In the genomic region with DNA sequence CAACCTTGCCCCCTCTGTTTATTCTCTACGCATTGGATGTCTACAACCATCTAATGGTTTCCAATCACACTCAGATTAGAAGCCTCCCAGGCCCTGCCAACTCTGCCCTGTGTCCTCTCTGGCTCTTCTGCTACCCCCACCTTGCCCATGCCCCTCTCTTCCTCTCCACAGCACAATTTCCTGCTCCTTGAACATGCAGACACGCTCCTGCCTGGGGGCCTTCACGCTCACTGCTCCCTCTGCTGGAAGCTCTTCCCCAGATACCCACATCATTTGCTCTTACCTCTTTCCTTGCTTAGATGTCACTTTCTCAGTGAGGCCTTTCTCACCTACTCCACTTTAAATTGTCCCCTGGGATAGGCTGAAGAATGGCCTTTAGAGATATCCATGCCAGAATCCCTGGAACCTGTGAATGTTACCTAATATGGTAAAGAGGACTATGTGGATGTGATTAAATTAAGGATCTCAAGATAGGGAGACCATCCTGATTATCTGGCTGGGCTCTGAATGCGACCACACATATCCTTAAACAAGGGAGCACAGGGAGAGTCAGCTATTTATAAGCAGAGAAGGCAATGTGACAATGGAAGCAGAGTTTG, we compare ENCODE assay signal across 9 cellular contexts. TPM values are rescaled to one million over a fixed set of nuclear protein-coding genes. Genes with fewer than 3 reads are reported as not detected.
A peak's percentile ranks its signal among the peaks of the same experiment; 100 is the strongest.
DNase-seq lines count a peak whose midpoint lies in the region; ATAC-seq, FAIRE-seq and TF ChIP-seq lines count a peak whose summit lies in the region.
"Had no signal": no experiment of that assay in that cellular context is flagged by ENCODE, and none has a peak within 500 bp of the region (broad histone marks: within the 10 kb centered on the region; RNA-seq: fewer than 3 reads in every experiment).

No MANE protein-coding gene starts in this region.

- peaks cover 7% of the 10 kb centered on the region for H3K27me3 Mint-ChIP-seq in Caco-2 (ENCODE audit: insufficient read depth, unreplicated experiment)
- peaks cover 2 to 11% of the 10 kb centered on the region in 2 donors for H3K27me3 Mint-ChIP-seq in natural killer cell treated with Interleukin-12 subunit alpha and Interleukin-12 subunit beta and Interleukin-15 and Interleukin-18, amount 100 ng/mL, for 72 hours

- H3K4me1 Mint-ChIP-seq in Caco-2 (ENCODE audit: low read depth, unreplicated experiment), result no peaks in the 10 kb centered on the region
- no peaks in the 10 kb centered on the region for H3K4me1 Mint-ChIP-seq in natural killer cell treated with Interleukin-12 subunit alpha and Interleukin-12 subunit beta and Interleukin-15 and Interleukin-18, amount 100 ng/mL, for 72 hours (ENCODE audit: low read depth in 2 of 2)

- CTCF ChIA-PET in Caco-2 (lab: Charles Lee), result interaction anchor here (1.0 to 1.2 kb wide), 2 partner anchors 10 to 40 kb away, joined by 3 to 6 read pairs; no protein-coding TSS in a partner anchor

- no peak overlapping the region for H3K4me3 Mint-ChIP-seq in Caco-2 (ENCODE audit: unreplicated experiment)
- H3K4me3 Mint-ChIP-seq in natural killer cell treated with Interleukin-12 subunit alpha and Interleukin-12 subunit beta and Interleukin-15 and Interleukin-18, amount 100 ng/mL, for 72 hours, result no peak overlapping the region

- peak; percentile 49 for FAIRE-seq in GM19239 (lab: Jason Lieb, UNC)
- FAIRE-seq: islet of Langerhans had no signal

- H3K27me3 ChIP-seq in Caco-2 (replicated peaks; ENCODE audit: control insufficient read depth, insufficient read depth, low read length) (no peaks in the 10 kb centered on the region), stomach (no peaks in the 10 kb centered on the region), tibial artery (no peaks in the 10 kb centered on the region)

- POLR2A ChIA-PET in Caco-2 (lab: Charles Lee), result no interaction called here

- H3K27ac ChIP-seq in stomach (no peak overlapping the region), tibial artery (no peak overlapping the region)

- no peak for TF ChIP-seq EP300 in stomach (IDR thresholded peaks at IDR 0.05)

- TF ChIP-seq CTCF in Caco-2 (IDR thresholded peaks at IDR 0.05; ENCODE audit: insufficient read depth in 1 of 2, low read depth in 1 of 2, low read length in 1 of 2, severe bottlenecking in 1 of 2, unreplicated experiment in 1 of 2) (peak; percentile 70 to 72), fibroblast of villous mesenchyme (IDR thresholded peaks at IDR 0.05; ENCODE audit: insufficient read depth, low read depth, low read length) (peak; percentile 65), stomach (IDR thresholded peaks at IDR 0.05) (peak in 4 of 7 experiments; percentile 22 to 34 (median 28)), tibial artery (IDR thresholded peaks at IDR 0.05) (no peak)

- H3K36me3 ChIP-seq in Caco-2 (ENCODE audit: control insufficient read depth, insufficient read depth, low read length) (no peaks in the 10 kb centered on the region), stomach (peaks cover 0 to 8% (median 0%) of the 10 kb centered on the region in 4 donors), tibial artery (no peaks in the 10 kb centered on the region)

- intact Hi-C loops in Caco-2 (cut with micrococcal nuclease; ENCODE audit: unreplicated experiment), result loop anchor here (1.0 to 2.0 kb wide), 2 partner anchors 41 to 332 kb away; no protein-coding TSS in a partner anchor
- intact Hi-C loops in stomach (cut with DNase I; ENCODE audit: low total_unique reads), result no loop called here
- intact Hi-C loops in tibial artery (cut with DNase I; ENCODE audit: low total_unique reads), result no loop called here

- no peaks in the 10 kb centered on the region for H3K9me3 ChIP-seq in Caco-2
- H3K9me3 ChIP-seq in stomach, result no peaks in the 10 kb centered on the region
- no peaks in the 10 kb centered on the region for H3K9me3 ChIP-seq in tibial artery

- no TSS peak for BruUV-seq in Caco-2 (replicated peaks; lab: Mats Ljungman, UMichigan)

- ATAC-seq in HG03571 (IDR thresholded peaks at IDR 0.05; ENCODE audit: unreplicated experiment), result no peak
- ATAC-seq in natural killer cell treated with Interleukin-12 subunit alpha and Interleukin-12 subunit beta and Interleukin-15 and Interleukin-18, amount 100 ng/mL, for 72 hours, result no peak

- H3K36me3 Mint-ChIP-seq in Caco-2 (ENCODE audit: insufficient read depth, unreplicated experiment), result no peaks in the 10 kb centered on the region
- no peaks in the 10 kb centered on the region for H3K36me3 Mint-ChIP-seq in natural killer cell treated with Interleukin-12 subunit alpha and Interleukin-12 subunit beta and Interleukin-15 and Interleukin-18, amount 100 ng/mL, for 72 hours

- DNase-seq in Caco-2 (peak in 1 of 2 experiments; percentile 38), GM19239 (ENCODE audit: insufficient read length, low spot score) (no peak), RKO (ENCODE audit: low spot score) (peak; percentile 38), fibroblast of villous mesenchyme (ENCODE audit: low read depth) (peak; percentile 52), stomach (peak; percentile 41), tibial artery (no peak)
- DNase-seq in natural killer cell treated with Interleukin-12 subunit alpha and Interleukin-12 subunit beta and Interleukin-15 and Interleukin-18, amount 100 ng/mL, for 72 hours (ENCODE audit: low spot score), result no peak

- H3K4me3 ChIP-seq in Caco-2 (ENCODE audit: low read depth, low read length), result no peak overlapping the region
- no peak overlapping the region for H3K4me3 ChIP-seq in fibroblast of villous mesenchyme (ENCODE audit: low read depth, low read length)
- no peak overlapping the region for H3K4me3 ChIP-seq in stomach
- no peak overlapping the region for H3K4me3 ChIP-seq in tibial artery

- no peaks in the 10 kb centered on the region for H3K4me1 ChIP-seq in Caco-2
- no peaks in the 10 kb centered on the region for H3K4me1 ChIP-seq in stomach
- peaks cover 0 to 10% (median under 1%) of the 10 kb centered on the region in 4 donors for H3K4me1 ChIP-seq in tibial artery

- H3K27ac Mint-ChIP-seq in Caco-2 (ENCODE audit: unreplicated experiment), result no peak overlapping the region
- H3K27ac Mint-ChIP-seq in natural killer cell treated with Interleukin-12 subunit alpha and Interleukin-12 subunit beta and Interleukin-15 and Interleukin-18, amount 100 ng/mL, for 72 hours, result no peak overlapping the region

- TF ChIP-seq POLR2A in stomach (IDR thresholded peaks at IDR 0.05), result no peak

- no peaks in the 10 kb centered on the region for H3K9me3 Mint-ChIP-seq in Caco-2 (ENCODE audit: unreplicated experiment)
- no peaks in the 10 kb centered on the region for H3K9me3 Mint-ChIP-seq in natural killer cell treated with Interleukin-12 subunit alpha and Interleukin-12 subunit beta and Interleukin-15 and Interleukin-18, amount 100 ng/mL, for 72 hours

- 55 to 66% (median 61%) methylated on average over 4 of the region's 4 CpGs for WGBS in stomach, 5 donors

RNA-seq across cellular contexts. Expression of a gene that starts 9.9 kb away (rescaled TPM):
- total RNA-seq in Caco-2 (2022) (not detected in 2 replicates), fibroblast of villous mesenchyme (0.32 TPM in 1 of 2 replicates, not detected in the other), stomach (1 to 10 TPM in 1 of 5 donors, under 1 TPM in 1, not detected in 3; 0.55 to 3.6 TPM)
- under 1 TPM; 0.12 to 0.31 (median 0.25) TPM for polyA plus RNA-seq in stomach
- not detected for total RNA-seq in natural killer cell treated with Interleukin-12 subunit alpha and Interleukin-12 subunit beta and Interleukin-15 and Interleukin-18, amount 100 ng/mL, for 72 hours

Comparison
In these comparisons a context has a peak if more than half of its experiments do, and no peak if none do; other contexts are left out.
1. DNase-seq: peak in RKO (single experiment), fibroblast of villous mesenchyme (single experiment) and stomach (single experiment); none in GM19239 (single experiment), tibial artery (0 of 2) and natural killer cell treated with Interleukin-12 subunit alpha and Interleukin-12 subunit beta and Interleukin-15 and Interleukin-18, amount 100 ng/mL, for 72 hours (single experiment).
2. CTCF ChIP-seq: peak in Caco-2 (2 of 2), fibroblast of villous mesenchyme (single experiment) and stomach (4 of 7); none in tibial artery (0 of 2).